In genomic region chr2:238287702-238288649, GRCh38 we compare ENCODE assay signal across 1 cellular context.
TF ChIP-seq lines count a peak whose summit lies in the region.

PER2 (minus strand) TSS chr2:238288610; CDS start chr2:238277936, 10,674 bp downstream.

TF ChIP-seq in K562, 482 proteins besides CTCF, POLR2A, EP300 and RAD21 (continued from another document):
- TF ChIP-seq THAP12 (CRISPR knock-in tag; IDR thresholded peaks at IDR 0.05) (no peak), TCF7 (IDR thresholded peaks at IDR 0.05; ENCODE audit: borderline replicate concordance) (no peak), ETV5 (CRISPR knock-in tag; IDR thresholded peaks at IDR 0.05; ENCODE audit: low read depth) (peak; percentile 38; the same call in 1 of the 2 replicates), EWSR1 (IDR thresholded peaks at IDR 0.05; ENCODE audit: borderline replicate concordance, low read depth, partially characterized antibody) (no peak), ZNF140 (CRISPR knock-in tag; IDR thresholded peaks at IDR 0.05) (no peak), ZNF668 (CRISPR knock-in tag; IDR thresholded peaks at IDR 0.05) (no peak), ZBED1 (IDR thresholded peaks at IDR 0.05) (no peak), HLTF (IDR thresholded peaks at IDR 0.05) (no peak), ILF3 (IDR thresholded peaks at IDR 0.05; ENCODE audit: borderline replicate concordance) (no peak), NFXL1 (CRISPR knock-in tag; IDR thresholded peaks at IDR 0.05) (no peak)
